ENCODE assay signal across 8 cellular contexts in genomic region chr19:41859213-41859617, GRCh38. TPM values are rescaled to one million over a fixed set of nuclear protein-coding genes. Genes with fewer than 3 reads are reported as not detected.
DNase-seq lines count a peak whose midpoint lies in the region; ATAC-seq and TF ChIP-seq lines count a peak whose summit lies in the region.

No MANE protein-coding gene starts in this region.

- peaks cover 28% of the 10 kb centered on the region for H3K36me3 ChIP-seq in CD4-positive, CD25-positive, alpha-beta regulatory T cell (ENCODE audit: control insufficient read depth, insufficient read depth, low read length)
- H3K36me3 ChIP-seq in neuron (ENCODE audit: insufficient read depth, low read length) = peaks cover 33% of the 10 kb centered on the region

- no peak for ATAC-seq in CD4-positive, CD25-positive, alpha-beta regulatory T cell (ENCODE audit: low read depth in 2 of 2)
- ATAC-seq in effector memory CD8-positive, alpha-beta T cell (replicated peaks) = no peak

- H2AFZ ChIP-seq in neuron (ENCODE audit: low read depth, low read length) = peak overlapping the region; percentile 59

- peak overlapping the region; percentile 85 to 96 (median 92) for H3K4me3 Mint-ChIP-seq in CD4-positive, CD25-positive, alpha-beta regulatory T cell
- peak overlapping the region; percentile 81 to 89 for H3K4me3 Mint-ChIP-seq in effector memory CD8-positive, alpha-beta T cell

- peak overlapping the region; percentile 76 to 98 (median 95) for H3K27ac Mint-ChIP-seq in CD4-positive, CD25-positive, alpha-beta regulatory T cell
- H3K27ac Mint-ChIP-seq in effector memory CD8-positive, alpha-beta T cell = peak overlapping the region; percentile 81 to 90

- H3K36me3 Mint-ChIP-seq in CD4-positive, CD25-positive, alpha-beta regulatory T cell = peaks cover 29% of the 10 kb centered on the region
- peaks cover 47% of the 10 kb centered on the region for H3K36me3 Mint-ChIP-seq in effector memory CD8-positive, alpha-beta T cell (ENCODE audit: insufficient read depth)

- peaks cover 4% of the 10 kb centered on the region for H3K27me3 ChIP-seq in CD4-positive, CD25-positive, alpha-beta regulatory T cell (ENCODE audit: control insufficient read depth, insufficient read depth, low read length)
- H3K27me3 ChIP-seq in neuron (ENCODE audit: insufficient read depth, low read length) = peaks cover 6% of the 10 kb centered on the region

- peaks cover 45% of the 10 kb centered on the region for H3K4me1 ChIP-seq in CD4-positive, CD25-positive, alpha-beta regulatory T cell (ENCODE audit: control insufficient read depth, insufficient read depth, low read length, poor library complexity, severe bottlenecking)
- H3K4me1 ChIP-seq in neuron (ENCODE audit: insufficient read depth, low read length) = peaks cover 27% of the 10 kb centered on the region

- no peak for TF ChIP-seq POLR2A in NB4 (IDR thresholded peaks at IDR 0.05; ENCODE audit: extremely low read depth, insufficient read length)

- H3K27me3 Mint-ChIP-seq in CD4-positive, CD25-positive, alpha-beta regulatory T cell = no peaks in the 10 kb centered on the region
- H3K27me3 Mint-ChIP-seq in effector memory CD8-positive, alpha-beta T cell = peaks cover 10 to 11% of the 10 kb centered on the region in 2 donors

- no peaks in the 10 kb centered on the region for H3K9me3 ChIP-seq in CD4-positive, CD25-positive, alpha-beta regulatory T cell (ENCODE audit: control insufficient read depth in 2 of 2, low read length in 2 of 2)
- H3K9me3 ChIP-seq in neuron (ENCODE audit: low read length) = no peaks in the 10 kb centered on the region

- peaks cover 0 to 1% (median 0%) of the 10 kb centered on the region in 7 donors for H3K9me3 Mint-ChIP-seq in CD4-positive, CD25-positive, alpha-beta regulatory T cell
- H3K9me3 Mint-ChIP-seq in effector memory CD8-positive, alpha-beta T cell = no peaks in the 10 kb centered on the region

- peaks cover 0 to 49% (median 27%) of the 10 kb centered on the region in 4 donors for H3K4me1 Mint-ChIP-seq in CD4-positive, CD25-positive, alpha-beta regulatory T cell
- H3K4me1 Mint-ChIP-seq in effector memory CD8-positive, alpha-beta T cell (ENCODE audit: low read depth in 2 of 2) = peaks cover 35 to 37% of the 10 kb centered on the region in 2 donors

- peak overlapping the region; percentile 98 for H3K27ac ChIP-seq in CD4-positive, CD25-positive, alpha-beta regulatory T cell (ENCODE audit: insufficient read depth, low read length, poor library complexity, severe bottlenecking)

- DNase-seq in CD4-positive, CD25-positive, alpha-beta regulatory T cell = no peak
- DNase-seq in NB4 (ENCODE audit: low read depth) (no peak), GM19238 (ENCODE audit: insufficient read length, low spot score) (no peak), HPDE6-E6E7 (ENCODE audit: extremely low spot score) (no peak), Kasumi-1 (lab: John Stamatoyannopoulos, UW) (no peak), middle frontal gyrus (ENCODE audit: extremely low spot score, low spot score) (no peak)
- DNase-seq in effector memory CD8-positive, alpha-beta T cell = no peak

- TF ChIP-seq CTCF in NB4 (IDR thresholded peaks at IDR 0.05; ENCODE audit: low read depth, low read length) = no peak

- H3K4me3 ChIP-seq in CD4-positive, CD25-positive, alpha-beta regulatory T cell (ENCODE audit: low read depth, low read length) = peak overlapping the region; percentile 85
- H3K4me3 ChIP-seq in NB4 (ENCODE audit: low read depth, low read length) (peak overlapping the region; percentile 44), neuron (ENCODE audit: low read length) (peak overlapping the region; percentile 40)

RNA-seq across cellular contexts. Expression of gene RPS19, which starts 0.8 kb away (rescaled TPM):
- total RNA-seq in CD4-positive, CD25-positive, alpha-beta regulatory T cell = 2,081 TPM
- polyA plus RNA-seq in CD4-positive, CD25-positive, alpha-beta regulatory T cell = 1,000 to 10,000 TPM; 3,595 to 5,716 (median 4,931) TPM

RNA-seq across cellular contexts. Expression of gene DMRTC2, which starts 14.4 kb away (rescaled TPM):
- total RNA-seq in CD4-positive, CD25-positive, alpha-beta regulatory T cell = not detected
- polyA plus RNA-seq in CD4-positive, CD25-positive, alpha-beta regulatory T cell = not detected

RNA-seq across cellular contexts. Expression of gene LYPD4, which starts 14.7 kb away (rescaled TPM):
- total RNA-seq in CD4-positive, CD25-positive, alpha-beta regulatory T cell = not detected
- not detected for polyA plus RNA-seq in CD4-positive, CD25-positive, alpha-beta regulatory T cell

RNA-seq across cellular contexts. Expression of gene CD79A, which starts 17.9 kb away (rescaled TPM):
- total RNA-seq in CD4-positive, CD25-positive, alpha-beta regulatory T cell = 4.9 TPM
- polyA plus RNA-seq in CD4-positive, CD25-positive, alpha-beta regulatory T cell = 10 to 100 TPM; 10.6 to 17.9 (median 16.4) TPM

RNA-seq across cellular contexts. Expression of gene ARHGEF1, which starts 23.8 kb away (rescaled TPM):
- 1,312 TPM for total RNA-seq in CD4-positive, CD25-positive, alpha-beta regulatory T cell
- 100 to 1,000 TPM; 162 to 187 (median 180) TPM for polyA plus RNA-seq in CD4-positive, CD25-positive, alpha-beta regulatory T cell
